In the genomic region with DNA sequence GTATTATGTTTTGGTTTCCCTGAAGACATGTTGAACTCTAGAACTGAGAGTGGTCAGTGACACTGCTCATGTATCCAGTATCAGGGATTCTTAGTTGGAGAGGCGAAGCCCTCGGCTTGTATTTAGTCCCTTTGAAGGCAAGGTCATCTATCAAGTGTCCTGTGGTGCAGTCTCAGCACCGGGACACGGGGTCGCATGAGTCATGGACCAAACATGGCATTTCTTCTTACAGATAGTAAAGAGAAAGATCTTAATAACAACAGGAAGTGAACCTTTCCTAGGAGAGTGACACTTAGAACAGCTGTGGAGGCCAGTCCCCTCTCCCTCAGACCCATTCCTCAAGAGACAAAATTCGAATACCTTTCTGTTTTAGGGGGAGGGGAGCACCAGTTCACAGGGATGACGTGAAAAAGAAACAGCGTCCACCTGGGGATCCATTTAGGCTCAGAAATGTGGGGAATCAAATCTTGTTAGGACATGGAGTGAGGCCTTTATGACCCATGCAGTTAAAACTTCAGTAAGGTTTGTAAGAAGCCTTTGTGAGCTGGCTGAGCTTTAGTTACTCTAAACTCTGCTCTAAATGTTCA, we compare ENCODE assay signal across 18 cellular contexts.
A peak's percentile ranks its signal among the peaks of the same experiment; 100 is the strongest.
DNase-seq lines count a peak whose midpoint lies in the region; ATAC-seq and TF ChIP-seq lines count a peak whose summit lies in the region.
"Had no signal": no experiment of that assay in that cellular context is flagged by ENCODE, and none has a peak within 500 bp of the region (broad histone marks: within the 10 kb centered on the region; RNA-seq: fewer than 3 reads in every experiment).

No MANE protein-coding gene starts in this region.

- peak; percentile 37 for DNase-seq in DMS53 (lab: John Stamatoyannopoulos, UW)
- DNase-seq in DMS53 treated with DMSO at 0.1 percent for 48 hours (lab: John Stamatoyannopoulos, UW; ENCODE audit: unreplicated experiment), result no peak
- DNase-seq in WTC11 (ENCODE audit: low spot score), result peak; percentile 19
- DNase-seq in iPS-NIHi11 (ENCODE audit: low spot score), result peak; percentile 36
- DNase-seq in type B pancreatic cell (ENCODE audit: extremely low spot score, unreplicated experiment), result no peak
- no peak for DNase-seq in natural killer cell treated with Interleukin-12 subunit alpha and Interleukin-12 subunit beta and Interleukin-15 and Interleukin-18, amount 100 ng/mL, for 72 hours (ENCODE audit: low spot score)
- no peak for DNase-seq in kidney glomerular epithelial cell (lab: John Stamatoyannopoulos, UW)
- no peak for DNase-seq in NK-92 (lab: John Stamatoyannopoulos, UW; ENCODE audit: unreplicated experiment)
- DNase-seq: activated CD8-positive, alpha-beta memory T cell treated with anti-CD3 and anti-CD28 coated beads, Interleukin-2, amount 50 U/mL, for 4 hours; activated naive CD8-positive, alpha-beta T cell treated with anti-CD3 and anti-CD28 coated beads, Interleukin-2, amount 50 U/mL, for 24 hours; COR-L47; GOT3; left lung; NCI-H1436; NCI-H526; SIG-M5; stimulated activated CD4-positive, alpha-beta T cell treated with anti-CD3 and anti-CD28 coated beads, Interleukin-12 subunit alpha, Interleukin-12 subunit beta, amount 100 ng/mL, for 4 hours; WERI-Rb-1 had no signal

- H3K36me3 Mint-ChIP-seq in WTC11 (peaks cover 27% of the 10 kb centered on the region), type B pancreatic cell (no peaks in the 10 kb centered on the region)
- no peaks in the 10 kb centered on the region for H3K36me3 Mint-ChIP-seq in natural killer cell treated with Interleukin-12 subunit alpha and Interleukin-12 subunit beta and Interleukin-15 and Interleukin-18, amount 100 ng/mL, for 72 hours

- H3K27ac Mint-ChIP-seq in WTC11 (peak overlapping the region; percentile 89), type B pancreatic cell (peak overlapping the region; percentile 27)
- no peak overlapping the region for H3K27ac Mint-ChIP-seq in natural killer cell treated with Interleukin-12 subunit alpha and Interleukin-12 subunit beta and Interleukin-15 and Interleukin-18, amount 100 ng/mL, for 72 hours
- H3K27ac Mint-ChIP-seq: activated naive CD8-positive, alpha-beta T cell treated with anti-CD3 and anti-CD28 coated beads, Interleukin-2, amount 50 U/mL, for 24 hours had no signal

- H3K27me3 Mint-ChIP-seq in WTC11 (ENCODE audit: low read depth), result no peaks in the 10 kb centered on the region
- no peaks in the 10 kb centered on the region for H3K27me3 Mint-ChIP-seq in type B pancreatic cell
- no peaks in the 10 kb centered on the region for H3K27me3 Mint-ChIP-seq in natural killer cell treated with Interleukin-12 subunit alpha and Interleukin-12 subunit beta and Interleukin-15 and Interleukin-18, amount 100 ng/mL, for 72 hours

- H3K9me3 Mint-ChIP-seq in WTC11, result no peaks in the 10 kb centered on the region
- H3K9me3 Mint-ChIP-seq in type B pancreatic cell, result no peaks in the 10 kb centered on the region
- H3K9me3 Mint-ChIP-seq in natural killer cell treated with Interleukin-12 subunit alpha and Interleukin-12 subunit beta and Interleukin-15 and Interleukin-18, amount 100 ng/mL, for 72 hours, result no peaks in the 10 kb centered on the region
- H3K9me3 Mint-ChIP-seq: activated naive CD8-positive, alpha-beta T cell treated with anti-CD3 and anti-CD28 coated beads, Interleukin-2, amount 50 U/mL, for 24 hours had no signal

- H3K4me1 Mint-ChIP-seq in WTC11 (peaks cover 23% of the 10 kb centered on the region), type B pancreatic cell (ENCODE audit: unreplicated experiment) (peaks cover 7% of the 10 kb centered on the region)
- H3K4me1 Mint-ChIP-seq in natural killer cell treated with Interleukin-12 subunit alpha and Interleukin-12 subunit beta and Interleukin-15 and Interleukin-18, amount 100 ng/mL, for 72 hours (ENCODE audit: low read depth in 2 of 2), result no peaks in the 10 kb centered on the region
- H3K4me1 Mint-ChIP-seq: activated naive CD8-positive, alpha-beta T cell treated with anti-CD3 and anti-CD28 coated beads, Interleukin-2, amount 50 U/mL, for 24 hours had no signal

- POLR2A ChIA-PET in WTC11 (lab: Charles Lee), result no interaction called here

- CTCF ChIA-PET in WTC11 (lab: Charles Lee), result no interaction called here

- peak; percentile 80 for ATAC-seq in WTC11
- no peak for ATAC-seq in natural killer cell treated with Interleukin-12 subunit alpha and Interleukin-12 subunit beta and Interleukin-15 and Interleukin-18, amount 100 ng/mL, for 72 hours
- ATAC-seq: activated naive CD8-positive, alpha-beta T cell treated with anti-CD3 and anti-CD28 coated beads, Interleukin-2, amount 50 U/mL, for 24 hours; left lung had no signal

- TF ChIP-seq CTCF in WTC11 (IDR thresholded peaks at IDR 0.05) (no peak), type B pancreatic cell (conservative IDR thresholded peaks at IDR 0.05) (no peak)

- no peak overlapping the region for H3K4me3 Mint-ChIP-seq in WTC11
- H3K4me3 Mint-ChIP-seq in type B pancreatic cell, result peak overlapping the region; percentile 19
- no peak overlapping the region for H3K4me3 Mint-ChIP-seq in natural killer cell treated with Interleukin-12 subunit alpha and Interleukin-12 subunit beta and Interleukin-15 and Interleukin-18, amount 100 ng/mL, for 72 hours
- H3K4me3 Mint-ChIP-seq: activated naive CD8-positive, alpha-beta T cell treated with anti-CD3 and anti-CD28 coated beads, Interleukin-2, amount 50 U/mL, for 24 hours had no signal

TF ChIP-seq in WTC11, 78 proteins besides CTCF, POLR2A, EP300 and RAD21:
- TF ChIP-seq OVOL2 (CRISPR knock-in tag; IDR thresholded peaks at IDR 0.05; ENCODE audit: borderline replicate concordance), result no peak

Comparison
In these comparisons a context has a peak if more than half of its experiments do, and no peak if none do; other contexts are left out.
1. DNase-seq: peak in DMS53 (single experiment), WTC11 (single experiment) and iPS-NIHi11 (single experiment); none in DMS53 treated with DMSO at 0.1 percent for 48 hours (single experiment), type B pancreatic cell (single experiment), natural killer cell treated with Interleukin-12 subunit alpha and Interleukin-12 subunit beta and Interleukin-15 and Interleukin-18, amount 100 ng/mL, for 72 hours (single experiment), kidney glomerular epithelial cell (single experiment) and NK-92 (single experiment).
2. H3K27ac Mint-ChIP-seq: peak in WTC11 (single experiment) and type B pancreatic cell (single experiment); none in natural killer cell treated with Interleukin-12 subunit alpha and Interleukin-12 subunit beta and Interleukin-15 and Interleukin-18, amount 100 ng/mL, for 72 hours (0 of 2).